ENCODE assay signal across 8 cellular contexts in the genomic region with DNA sequence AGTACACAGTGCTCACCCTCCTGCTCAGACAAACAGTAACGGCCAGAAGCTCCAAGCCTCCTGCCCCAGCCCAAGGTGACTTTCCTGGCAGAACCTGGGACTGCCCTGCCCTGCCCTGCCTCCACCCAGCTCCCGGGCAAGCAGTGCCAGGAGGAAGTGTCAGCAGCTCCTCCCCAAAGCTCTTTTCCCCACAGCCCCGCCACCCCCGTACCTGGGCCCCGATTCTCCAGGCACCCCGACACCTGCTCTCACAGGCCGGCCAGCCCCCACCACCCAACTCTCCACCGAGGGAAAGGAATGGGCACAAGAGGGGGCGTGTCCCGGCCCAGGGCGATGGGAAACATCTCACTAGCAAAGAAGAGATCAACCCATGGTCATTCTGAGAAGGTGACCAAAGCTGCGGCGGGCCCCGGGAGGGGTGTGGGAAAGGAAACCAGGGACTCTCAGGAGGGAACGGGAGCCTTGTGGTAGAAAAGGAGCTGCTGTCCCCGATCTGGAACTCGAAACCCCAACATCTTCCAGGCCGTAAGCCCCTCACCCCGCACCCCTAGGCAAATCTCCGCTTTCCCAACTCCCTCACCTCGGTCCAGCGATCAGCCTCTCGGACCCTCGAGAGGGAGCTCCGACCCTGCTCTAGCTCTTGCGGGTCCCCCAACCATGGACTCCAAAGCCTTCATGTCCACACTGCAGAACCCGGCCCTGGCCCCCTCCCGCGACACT. TPM values are rescaled to one million over a fixed set of nuclear protein-coding genes. Genes with fewer than 3 reads are reported as not detected.
DNase-seq lines count a peak whose midpoint lies in the region; ATAC-seq and TF ChIP-seq lines count a peak whose summit lies in the region.

No MANE protein-coding gene starts in this region.

- no peak for ATAC-seq in naive thymus-derived CD8-positive, alpha-beta T cell
- no peak for ATAC-seq in HG03439 (IDR thresholded peaks at IDR 0.05; ENCODE audit: unreplicated experiment)

- no peak overlapping the region for H3K27ac Mint-ChIP-seq in naive thymus-derived CD8-positive, alpha-beta T cell

- POLR2A ChIA-PET in BJ (lab: Charles Lee) (interaction anchor here (1.3 kb wide), 1 partner anchor 55 kb away, joined by 11 read pairs; no protein-coding TSS in a partner anchor), HEK293T (lab: Yijun Ruan, JAX) (interaction anchor here (1.1 kb wide), 2 partner anchors 214 to 397 kb away, joined by 3 read pairs; a partner anchor contains a TSS)
- POLR2A ChIA-PET in naive thymus-derived CD8-positive, alpha-beta T cell (lab: Charles Lee): no interaction called here

- CTCF ChIA-PET in BJ (lab: Yijun Ruan, JAX): interaction anchor here (1.0 to 1.5 kb wide), 5 partner anchors 16 to 144 kb away, joined by 3 to 6 read pairs (median 4); no protein-coding TSS in a partner anchor
- CTCF ChIA-PET in HEK293T (lab: Yijun Ruan, JAX): interaction anchor here (1.0 to 1.4 kb wide), 2 partner anchors 32 to 51 kb away, joined by 3 read pairs; no protein-coding TSS in a partner anchor

- peaks cover 3 to 16% (median 12%) of the 10 kb centered on the region in 4 donors for H3K4me1 Mint-ChIP-seq in naive thymus-derived CD8-positive, alpha-beta T cell

- TF ChIP-seq CTCF in BJ (IDR thresholded peaks at IDR 0.05; ENCODE audit: insufficient read depth, low read depth, low read length) (no peak), epithelial cell of proximal tubule (conservative IDR thresholded peaks at IDR 0.05; ENCODE audit: low read depth, low read length) (no peak)

- peaks cover 9% of the 10 kb centered on the region for H3K36me3 ChIP-seq in BJ (ENCODE audit: control insufficient read depth, insufficient read depth, low read length)
- H3K36me3 ChIP-seq in MG63: no peaks in the 10 kb centered on the region; the same call in 1 of the 2 replicates

- H3K36me3 Mint-ChIP-seq in naive thymus-derived CD8-positive, alpha-beta T cell: peaks cover 0 to 2% (median 0%) of the 10 kb centered on the region in 3 donors

- peaks cover 10 to 87% (median 38%) of the 10 kb centered on the region in 5 donors for H3K27me3 Mint-ChIP-seq in naive thymus-derived CD8-positive, alpha-beta T cell

- H3K4me3 ChIP-seq in BJ (ENCODE audit: low read depth, low read length): peak overlapping the region; percentile 84
- H3K4me3 ChIP-seq in MG63: peak overlapping the region; percentile 70
- peak overlapping the region; percentile 96 for H3K4me3 ChIP-seq in epithelial cell of proximal tubule (ENCODE audit: low read depth, low read length)

- DNase-seq in BJ (ENCODE audit: low read depth): no peak
- no peak for DNase-seq in MG63
- DNase-seq in epithelial cell of proximal tubule (ENCODE audit: low read depth): no peak
- no peak for DNase-seq in naive thymus-derived CD8-positive, alpha-beta T cell
- DNase-seq in NCI-H187 treated with DMSO at 0.1 percent for 48 hours (lab: John Stamatoyannopoulos, UW): no peak
- DNase-seq in foreskin melanocyte: no peak
- no peak for DNase-seq in HEK293T (ENCODE audit: extremely low spot score)

- H3K4me3 Mint-ChIP-seq in naive thymus-derived CD8-positive, alpha-beta T cell: peak overlapping the region; percentile 32 to 83 (median 60)

- H3K27me3 ChIP-seq in BJ (ENCODE audit: control insufficient read depth, insufficient read depth, low read length) (no peaks in the 10 kb centered on the region), MG63 (no peaks in the 10 kb centered on the region)

- no peaks in the 10 kb centered on the region for H3K9me3 ChIP-seq in MG63

- no peaks in the 10 kb centered on the region for H3K9me3 Mint-ChIP-seq in naive thymus-derived CD8-positive, alpha-beta T cell

TF ChIP-seq in HEK293T, 16 proteins besides CTCF, POLR2A, EP300 and RAD21:
- no peak for TF ChIP-seq BHLHE40 (IDR thresholded peaks at IDR 0.05; ENCODE audit: borderline replicate concordance)
- TF ChIP-seq FOXM1 (IDR thresholded peaks at IDR 0.05; ENCODE audit: borderline replicate concordance): no peak
- no peak for TF ChIP-seq FOXA1 (IDR thresholded peaks at IDR 0.05)
- TF ChIP-seq, protein P1, sequence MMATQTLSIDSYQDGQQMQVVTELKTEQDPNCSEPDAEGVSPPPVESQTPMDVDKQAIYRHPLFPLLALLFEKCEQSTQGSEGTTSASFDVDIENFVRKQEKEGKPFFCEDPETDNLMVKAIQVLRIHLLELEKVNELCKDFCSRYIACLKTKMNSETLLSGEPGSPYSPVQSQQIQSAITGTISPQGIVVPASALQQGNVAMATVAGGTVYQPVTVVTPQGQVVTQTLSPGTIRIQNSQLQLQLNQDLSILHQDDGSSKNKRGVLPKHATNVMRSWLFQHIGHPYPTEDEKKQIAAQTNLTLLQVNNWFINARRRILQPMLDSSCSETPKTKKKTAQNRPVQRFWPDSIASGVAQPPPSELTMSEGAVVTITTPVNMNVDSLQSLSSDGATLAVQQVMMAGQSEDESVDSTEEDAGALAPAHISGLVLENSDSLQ (IDR thresholded peaks at IDR 0.05): no peak
- no peak for TF ChIP-seq ZNF384 (IDR thresholded peaks at IDR 0.05)
- TF ChIP-seq SP1 (IDR thresholded peaks at IDR 0.05): no peak
- no peak for TF ChIP-seq LEF1 (IDR thresholded peaks at IDR 0.05; ENCODE audit: borderline replicate concordance)
- no peak for TF ChIP-seq NFRKB (IDR thresholded peaks at IDR 0.05)
- no peak for TF ChIP-seq CTBP1 (IDR thresholded peaks at IDR 0.05; ENCODE audit: borderline replicate concordance)

RNA-seq across cellular contexts. Expression of a gene that starts 1.2 kb away (rescaled TPM):
- 28.9 and 57.3 TPM in 2 replicates for polyA plus RNA-seq in BJ (2011; rRNA removed)
- polyA minus RNA-seq in BJ (2011; rRNA and poly(A)+ RNA removed): 26.4 and 33.4 TPM in 2 replicates
- 52.7 and 54.6 TPM in 2 replicates for total RNA-seq in MG63 (2014; rRNA removed; shearing (Covaris generic); ENCODE audit: low replicate concordance)
- total RNA-seq in epithelial cell of proximal tubule: 125 and 136 TPM in 2 replicates
- total RNA-seq in naive thymus-derived CD8-positive, alpha-beta T cell: under 1 TPM in 1 of 2 experiments, not detected in 1; 0.30 TPM
- polyA plus RNA-seq in naive thymus-derived CD8-positive, alpha-beta T cell: not detected

RNA-seq across cellular contexts. Expression of a gene that starts 31.5 kb away (rescaled TPM):
- polyA plus RNA-seq in BJ (2011; rRNA removed): not detected in 2 replicates
- polyA minus RNA-seq in BJ (2011; rRNA and poly(A)+ RNA removed): not detected in 2 replicates
- not detected in 2 replicates for total RNA-seq in MG63 (2014; rRNA removed; shearing (Covaris generic); ENCODE audit: low replicate concordance)
- total RNA-seq in epithelial cell of proximal tubule: not detected in 2 replicates
- not detected for total RNA-seq in naive thymus-derived CD8-positive, alpha-beta T cell
- polyA plus RNA-seq in naive thymus-derived CD8-positive, alpha-beta T cell: not detected

RNA-seq across cellular contexts. Expression of a gene that starts 43.3 kb away (rescaled TPM):
- polyA plus RNA-seq in BJ (2011; rRNA removed): not detected in 2 replicates
- not detected in 2 replicates for polyA minus RNA-seq in BJ (2011; rRNA and poly(A)+ RNA removed)
- total RNA-seq in MG63 (2014; rRNA removed; shearing (Covaris generic); ENCODE audit: low replicate concordance): not detected in 2 replicates
- total RNA-seq in epithelial cell of proximal tubule: not detected in 2 replicates
- not detected for total RNA-seq in naive thymus-derived CD8-positive, alpha-beta T cell
- not detected for polyA plus RNA-seq in naive thymus-derived CD8-positive, alpha-beta T cell

Comparison
In these comparisons a context has a peak if more than half of its experiments do, and no peak if none do; other contexts are left out.
1. RNA of a gene that starts 1.2 kb away (total RNA-seq): 125 to 136 TPM in epithelial cell of proximal tubule and 52.7 to 54.6 TPM in MG63; 0.30 TPM in naive thymus-derived CD8-positive, alpha-beta T cell; every median in the first group is over 10 times any median in the second.
2. Peak in every context shown above with its lines, with median percentiles within 50 percentile points of each other: H3K4me3 ChIP-seq.